ENCODE assay signal across 1 cellular context in genomic region chr17:49922095-49922494, GRCh38.
TF ChIP-seq lines count a peak whose summit lies in the region.

No MANE protein-coding gene starts in this region.

TF ChIP-seq in HepG2, 621 proteins besides CTCF, POLR2A, EP300 and RAD21:
- TF ChIP-seq ZNF558 (CRISPR knock-in tag; IDR thresholded peaks at IDR 0.05; ENCODE audit: borderline replicate concordance): no peak
- TF ChIP-seq HNF4G (IDR thresholded peaks at IDR 0.05; ENCODE audit: borderline replicate concordance, low read depth, low read length): peak; percentile 60; the same call in 1 of the 2 replicates
- TF ChIP-seq HNF4G (CRISPR knock-in tag; IDR thresholded peaks at IDR 0.05; ENCODE audit: borderline replicate concordance, low read depth): no peak
- no peak for TF ChIP-seq GLI4 (CRISPR knock-in tag; IDR thresholded peaks at IDR 0.05; ENCODE audit: borderline replicate concordance)
- TF ChIP-seq NR2F2 (IDR thresholded peaks at IDR 0.05; ENCODE audit: borderline replicate concordance, low read depth): peak; percentile 60; the same call in 1 of the 2 replicates
- TF ChIP-seq, protein P1, sequence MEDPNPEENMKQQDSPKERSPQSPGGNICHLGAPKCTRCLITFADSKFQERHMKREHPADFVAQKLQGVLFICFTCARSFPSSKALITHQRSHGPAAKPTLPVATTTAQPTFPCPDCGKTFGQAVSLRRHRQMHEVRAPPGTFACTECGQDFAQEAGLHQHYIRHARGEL (CRISPR knock-in tag; IDR thresholded peaks at IDR 0.05): no peak
- TF ChIP-seq NR2F6 (IDR thresholded peaks at IDR 0.05): peak; percentile 63
- peak; percentile 42; the same call in 1 of the 2 replicates for TF ChIP-seq NR2F6 (CRISPR knock-in tag; IDR thresholded peaks at IDR 0.05)
- peak; percentile 96 for TF ChIP-seq NR2C2 (CRISPR knock-in tag; IDR thresholded peaks at IDR 0.05; ENCODE audit: borderline replicate concordance)
- peak; percentile 58 for TF ChIP-seq ZNF263 (CRISPR knock-in tag; IDR thresholded peaks at IDR 0.05)
- TF ChIP-seq PCBP1 (IDR thresholded peaks at IDR 0.05; ENCODE audit: borderline replicate concordance, low read depth, low read length): no peak
- TF ChIP-seq HNF4A (CRISPR knock-in tag; IDR thresholded peaks at IDR 0.05): peak; percentile 48
- peak; percentile 7 to 40; a peak in 2 of 4 replicates for TF ChIP-seq NR2F1 (CRISPR knock-in tag; IDR thresholded peaks at IDR 0.05)
